Comparison of ENCODE assay signal across 9 cellular contexts in genomic region chr3:114519415-114519814, GRCh38.
DNase-seq lines count a peak whose midpoint lies in the region; ATAC-seq and TF ChIP-seq lines count a peak whose summit lies in the region.
"Had no signal": no experiment of that assay in that cellular context is flagged by ENCODE, and none has a peak within 500 bp of the region (broad histone marks: within the 10 kb centered on the region; RNA-seq: fewer than 3 reads in every experiment).

No MANE protein-coding gene starts in this region.

- POLR2A ChIA-PET in CD4-positive, alpha-beta T cell (lab: Charles Lee), result no interaction called here

- no peak overlapping the region for H3K4me3 Mint-ChIP-seq in CD4-positive, alpha-beta T cell
- H3K4me3 Mint-ChIP-seq: activated naive CD4-positive, alpha-beta T cell treated with anti-CD3 and anti-CD28 coated beads, Interleukin-2, amount 50 U/mL, for 24 hours had no signal

- H3K9me3 Mint-ChIP-seq in CD4-positive, alpha-beta T cell, result no peaks in the 10 kb centered on the region
- H3K9me3 Mint-ChIP-seq: activated naive CD4-positive, alpha-beta T cell treated with anti-CD3 and anti-CD28 coated beads, Interleukin-2, amount 50 U/mL, for 24 hours had no signal

- H3K9ac ChIP-seq in subcutaneous abdominal adipose tissue (ENCODE audit: low read length in 5 of 5), result peak overlapping the region in 1 of 5 donors; percentile 18

- H3K36me3 ChIP-seq in cardiac muscle cell, result no peaks in the 10 kb centered on the region
- no peaks in the 10 kb centered on the region for H3K36me3 ChIP-seq in subcutaneous abdominal adipose tissue (ENCODE audit: control insufficient read depth in 5 of 5, insufficient read depth in 5 of 5, low read length in 5 of 5)
- H3K36me3 ChIP-seq in MG63, result no peaks in the 10 kb centered on the region

- H3K4me1 Mint-ChIP-seq in CD4-positive, alpha-beta T cell (ENCODE audit: low read depth), result no peaks in the 10 kb centered on the region
- H3K4me1 Mint-ChIP-seq: activated naive CD4-positive, alpha-beta T cell treated with anti-CD3 and anti-CD28 coated beads, Interleukin-2, amount 50 U/mL, for 24 hours had no signal

- H3K27ac Mint-ChIP-seq in CD4-positive, alpha-beta T cell, result no peak overlapping the region
- H3K27ac Mint-ChIP-seq: activated naive CD4-positive, alpha-beta T cell treated with anti-CD3 and anti-CD28 coated beads, Interleukin-2, amount 50 U/mL, for 24 hours had no signal

- TF ChIP-seq CTCF in CD4-positive, alpha-beta T cell (IDR thresholded peaks at IDR 0.05), result no peak
- TF ChIP-seq CTCF in cardiac muscle cell (IDR thresholded peaks at IDR 0.05; ENCODE audit: low read depth, low read length), result no peak

- CTCF ChIA-PET in CD4-positive, alpha-beta T cell (lab: Charles Lee), result no interaction called here

- H3K27me3 Mint-ChIP-seq in CD4-positive, alpha-beta T cell, result no peaks in the 10 kb centered on the region
- H3K27me3 Mint-ChIP-seq: activated naive CD4-positive, alpha-beta T cell treated with anti-CD3 and anti-CD28 coated beads, Interleukin-2, amount 50 U/mL, for 24 hours had no signal

- no peak overlapping the region for H3K27ac ChIP-seq in CD4-positive, alpha-beta T cell (ENCODE audit: low read depth, low read length)
- no peak overlapping the region for H3K27ac ChIP-seq in cardiac muscle cell
- H3K27ac ChIP-seq in subcutaneous abdominal adipose tissue (ENCODE audit: low read depth, low read length), result peak overlapping the region; percentile 65

- H3K36me3 Mint-ChIP-seq in CD4-positive, alpha-beta T cell (ENCODE audit: low read depth), result peaks cover 3% of the 10 kb centered on the region

- H3K4me3 ChIP-seq in cardiac muscle cell, result no peak overlapping the region
- H3K4me3 ChIP-seq in subcutaneous abdominal adipose tissue (ENCODE audit: low read depth in 1 of 5, low read length in 5 of 5), result no peak overlapping the region
- no peak overlapping the region for H3K4me3 ChIP-seq in MG63

- H3K4me1 ChIP-seq in cardiac muscle cell (ENCODE audit: low read depth) (peaks cover 4% of the 10 kb centered on the region), subcutaneous abdominal adipose tissue (ENCODE audit: control insufficient read depth in 5 of 5, insufficient read depth in 5 of 5, low read length in 5 of 5) (peaks cover 0 to 23% (median 15%) of the 10 kb centered on the region in 5 donors)

- intact Hi-C loops in CD4-positive, alpha-beta T cell (cut with DNase I, micrococcal nuclease), result no loop called here

- no peak for DNase-seq in CD4-positive, alpha-beta T cell
- DNase-seq in NCI-H226 (peak; percentile 80), cardiac muscle cell (ENCODE audit: low read depth in 1 of 2, low spot score in 1 of 2) (peak; percentile 52 to 95), HuH-7.5 (ENCODE audit: low spot score) (no peak), MG63 (no peak), dedifferentiated amniotic fluid mesenchymal stem cell (ENCODE audit: extremely low spot score) (no peak)

- ATAC-seq in CD4-positive, alpha-beta T cell (ENCODE audit: poor library complexity), result peak; percentile 52
- ATAC-seq in GM21390 (IDR thresholded peaks at IDR 0.05; ENCODE audit: unreplicated experiment), result peak; percentile 91

- no peaks in the 10 kb centered on the region for H3K27me3 ChIP-seq in CD4-positive, alpha-beta T cell (ENCODE audit: control insufficient read depth, insufficient read depth, low read length)
- H3K27me3 ChIP-seq in cardiac muscle cell (no peaks in the 10 kb centered on the region), subcutaneous abdominal adipose tissue (ENCODE audit: control insufficient read depth in 5 of 5, insufficient read depth in 4 of 5, low read length in 5 of 5) (no peaks in the 10 kb centered on the region), MG63 (no peaks in the 10 kb centered on the region)

- H3K9me3 ChIP-seq in CD4-positive, alpha-beta T cell (ENCODE audit: control insufficient read depth, low read length), result no peaks in the 10 kb centered on the region
- H3K9me3 ChIP-seq in cardiac muscle cell (ENCODE audit: low read depth) (no peaks in the 10 kb centered on the region), subcutaneous abdominal adipose tissue (ENCODE audit: control insufficient read depth in 5 of 5, low read length in 5 of 5) (no peaks in the 10 kb centered on the region), MG63 (no peaks in the 10 kb centered on the region)

Comparison
In these comparisons a context has a peak if more than half of its experiments do, and no peak if none do; other contexts are left out.
1. DNase-seq: peak in NCI-H226 (single experiment) and cardiac muscle cell (2 of 2); none in CD4-positive, alpha-beta T cell (0 of 10), HuH-7.5 (single experiment), MG63 (single experiment) and dedifferentiated amniotic fluid mesenchymal stem cell (single experiment).